Comparison of ENCODE assay signal across 8 cellular contexts in genomic region chr21:33968082-33968997, GRCh38. TPM values are rescaled to one million over a fixed set of nuclear protein-coding genes. Genes with fewer than 3 reads are reported as not detected.
DNase-seq lines count a peak whose midpoint lies in the region; ATAC-seq and TF ChIP-seq lines count a peak whose summit lies in the region.

No MANE protein-coding gene starts in this region.

- ATAC-seq in CD8-positive, alpha-beta T cell = peak; percentile 51
- ATAC-seq in HG03354 (IDR thresholded peaks at IDR 0.05; ENCODE audit: poor library complexity, severe bottlenecking, unreplicated experiment) (peak; percentile 61), heart right ventricle (peak; percentile 50 to 87 (median 75)), GM21526 (IDR thresholded peaks at IDR 0.05; ENCODE audit: low FRiP score, unreplicated experiment) (no peak)
- ATAC-seq in stimulated activated naive B cell treated with anti-CD40 and anti-IgM and Interleukin-4, amounts not matched to agents 10 μg/mL and 1 μg/mL and 100 μg/mL, for 72 hours (replicated peaks) = peak; percentile 71 to 87

- H3K4me1 Mint-ChIP-seq in CD8-positive, alpha-beta T cell (ENCODE audit: low read depth) = peaks cover 22% of the 10 kb centered on the region
- peaks cover 9 to 10% of the 10 kb centered on the region in 2 donors for H3K4me1 Mint-ChIP-seq in stimulated activated naive B cell treated with anti-CD40 and anti-IgM and Interleukin-4, amounts not matched to agents 10 μg/mL and 1 μg/mL and 100 μg/mL, for 72 hours

- no peak overlapping the region for H3K27ac ChIP-seq in CD8-positive, alpha-beta T cell (ENCODE audit: low read depth, low read length)
- H3K27ac ChIP-seq in VCaP (peak overlapping the region; percentile 68), heart right ventricle (peak overlapping the region in 8 of 10 donors; percentile 5 to 64 (median 52))

- intact Hi-C loops in CD8-positive, alpha-beta T cell (cut with DNase I, micrococcal nuclease) = no loop called here
- intact Hi-C loops in heart right ventricle (cut with DNase I) = no loop called here

- no peak for TF ChIP-seq CTCF in CD8-positive, alpha-beta T cell (IDR thresholded peaks at IDR 0.05)
- no peak for TF ChIP-seq CTCF in VCaP (conservative IDR thresholded peaks at IDR 0.05)
- TF ChIP-seq CTCF in heart right ventricle (IDR thresholded peaks at IDR 0.05) = no peak

- CTCF ChIA-PET in CD8-positive, alpha-beta T cell (lab: Charles Lee) = interaction anchor here (0.8 to 1.9 kb wide), 5 partner anchors 10 to 380 kb away, joined by 3 to 6 read pairs (median 4); no protein-coding TSS in a partner anchor

- H3K36me3 Mint-ChIP-seq in CD8-positive, alpha-beta T cell = peaks cover 63% of the 10 kb centered on the region
- H3K36me3 Mint-ChIP-seq in stimulated activated naive B cell treated with anti-CD40 and anti-IgM and Interleukin-4, amounts not matched to agents 10 μg/mL and 1 μg/mL and 100 μg/mL, for 72 hours = peaks cover 2 to 3% of the 10 kb centered on the region in 2 donors

- H3K27me3 Mint-ChIP-seq in CD8-positive, alpha-beta T cell (ENCODE audit: low read depth) = no peaks in the 10 kb centered on the region
- H3K27me3 Mint-ChIP-seq in stimulated activated naive B cell treated with anti-CD40 and anti-IgM and Interleukin-4, amounts not matched to agents 10 μg/mL and 1 μg/mL and 100 μg/mL, for 72 hours = peaks cover 0 to 2% of the 10 kb centered on the region in 2 donors

- no peaks in the 10 kb centered on the region for H3K9me3 Mint-ChIP-seq in CD8-positive, alpha-beta T cell
- H3K9me3 Mint-ChIP-seq in stimulated activated naive B cell treated with anti-CD40 and anti-IgM and Interleukin-4, amounts not matched to agents 10 μg/mL and 1 μg/mL and 100 μg/mL, for 72 hours = peaks cover 0 to 3% of the 10 kb centered on the region in 2 donors

- no peaks in the 10 kb centered on the region for H3K27me3 ChIP-seq in CD8-positive, alpha-beta T cell (ENCODE audit: insufficient read depth, low read length)
- H3K27me3 ChIP-seq in heart right ventricle = no peaks in the 10 kb centered on the region

- POLR2A ChIA-PET in CD8-positive, alpha-beta T cell (lab: Charles Lee) = interaction anchor here (0.6 to 1.9 kb wide), 6 partner anchors 10 to 105 kb away, joined by 3 to 7 read pairs (median 3); partner anchors contain the start of genes MRPS6 and SLC5A3

- H3K4me3 ChIP-seq in CD8-positive, alpha-beta T cell (ENCODE audit: low read depth, low read length) = no peak overlapping the region
- H3K4me3 ChIP-seq in heart right ventricle = no peak overlapping the region

- no peaks in the 10 kb centered on the region for H3K36me3 ChIP-seq in CD8-positive, alpha-beta T cell (ENCODE audit: insufficient read depth, low read length)
- no peaks in the 10 kb centered on the region for H3K36me3 ChIP-seq in heart right ventricle

- H3K4me1 ChIP-seq in CD8-positive, alpha-beta T cell (ENCODE audit: insufficient read depth, low read length) = peaks cover 5% of the 10 kb centered on the region
- peaks cover 5 to 40% (median 24%) of the 10 kb centered on the region in 9 donors for H3K4me1 ChIP-seq in heart right ventricle

- peak overlapping the region; percentile 82 for H3K27ac Mint-ChIP-seq in CD8-positive, alpha-beta T cell
- no peak overlapping the region for H3K27ac Mint-ChIP-seq in stimulated activated naive B cell treated with anti-CD40 and anti-IgM and Interleukin-4, amounts not matched to agents 10 μg/mL and 1 μg/mL and 100 μg/mL, for 72 hours

- WGBS in heart right ventricle, 2 donors = 52 to 56% methylated on average over 5 of the region's 5 CpGs

- in situ Hi-C loops in G401 (cut with HindIII; ENCODE audit: low sequenced_read_pairs) = no loop called here

- no peaks in the 10 kb centered on the region for H3K9me3 ChIP-seq in CD8-positive, alpha-beta T cell (ENCODE audit: low read length)
- H3K9me3 ChIP-seq in heart right ventricle = no peaks in the 10 kb centered on the region

- peak in 1 of 7 experiments; percentile 46 for DNase-seq in CD8-positive, alpha-beta T cell
- DNase-seq in heart right ventricle (peak in 1 of 2 donors; percentile 21), G401 (ENCODE audit: low spot score) (no peak), middle frontal gyrus (ENCODE audit: extremely low spot score, low spot score) (no peak)
- no peak for DNase-seq in stimulated activated naive B cell treated with anti-CD40 and anti-IgM and Interleukin-4, amounts not matched to agents 10 μg/mL and 1 μg/mL and 100 μg/mL, for 72 hours

- no peak overlapping the region for H3K4me3 Mint-ChIP-seq in CD8-positive, alpha-beta T cell
- no peak overlapping the region for H3K4me3 Mint-ChIP-seq in stimulated activated naive B cell treated with anti-CD40 and anti-IgM and Interleukin-4, amounts not matched to agents 10 μg/mL and 1 μg/mL and 100 μg/mL, for 72 hours

RNA-seq across cellular contexts. Expression of gene ATP5PO, which starts 52.7 kb away (rescaled TPM):
- total RNA-seq in CD8-positive, alpha-beta T cell = 100 to 1,000 TPM; 129 to 143 TPM
- 100 to 1,000 TPM; 551 to 977 (median 851) TPM for total RNA-seq in heart right ventricle
- polyA plus RNA-seq in heart right ventricle = 1,000 to 10,000 TPM in 1 of 2 donors, 100 to 1,000 TPM in 1; 893 to 1,557 TPM
- 251 and 334 TPM in 2 replicates for total RNA-seq in G401 (2014; rRNA removed; shearing (Covaris generic))
